ENCODE assay signal across 8 cellular contexts in genomic region chr22:36454916-36455570, GRCh38. TPM values are rescaled to one million over a fixed set of nuclear protein-coding genes. Genes with fewer than 3 reads are reported as not detected.
DNase-seq lines count a peak whose midpoint lies in the region; ATAC-seq and TF ChIP-seq lines count a peak whose summit lies in the region.

No MANE protein-coding gene starts in this region.

- peaks cover 37% of the 10 kb centered on the region for H3K4me1 Mint-ChIP-seq in activated naive CD4-positive, alpha-beta T cell treated with anti-CD3 and anti-CD28 coated beads for 36 hours (ENCODE audit: low read depth)

- peak overlapping the region; percentile 76 for H3K4me3 Mint-ChIP-seq in activated naive CD4-positive, alpha-beta T cell treated with anti-CD3 and anti-CD28 coated beads for 36 hours

- ATAC-seq in GM21528 (IDR thresholded peaks at IDR 0.05; ENCODE audit: low FRiP score, unreplicated experiment), result peak; percentile 48
- ATAC-seq in gastroesophageal sphincter, result peak; percentile 92

- H3K36me3 Mint-ChIP-seq in activated naive CD4-positive, alpha-beta T cell treated with anti-CD3 and anti-CD28 coated beads for 36 hours (ENCODE audit: low read depth), result peaks cover 1% of the 10 kb centered on the region

- peak in 2 of 4 experiments; percentile 4 to 35 for TF ChIP-seq CTCF in gastroesophageal sphincter (IDR thresholded peaks at IDR 0.05)
- peak; percentile 60 for TF ChIP-seq CTCF in neutrophil (IDR thresholded peaks at IDR 0.05)

- peak; percentile 56 for TF ChIP-seq EP300 in gastroesophageal sphincter (IDR thresholded peaks at IDR 0.05)

- H3K36me3 ChIP-seq in SJCRH30 (no peaks in the 10 kb centered on the region), gastroesophageal sphincter (no peaks in the 10 kb centered on the region), neutrophil (no peaks in the 10 kb centered on the region)

- H3K27me3 ChIP-seq in SJCRH30 (no peaks in the 10 kb centered on the region), gastroesophageal sphincter (no peaks in the 10 kb centered on the region), neutrophil (no peaks in the 10 kb centered on the region)

- H3K27me3 Mint-ChIP-seq in activated naive CD4-positive, alpha-beta T cell treated with anti-CD3 and anti-CD28 coated beads for 36 hours (ENCODE audit: low read depth), result no peaks in the 10 kb centered on the region

- peak; percentile 74 to 81 for TF ChIP-seq POLR2A in gastroesophageal sphincter (IDR thresholded peaks at IDR 0.05)

- CTCF ChIA-PET in activated naive CD4-positive, alpha-beta T cell treated with anti-CD3 and anti-CD28 coated beads for 36 hours (lab: Charles Lee), result interaction anchor here (0.7 to 1.6 kb wide), 9 partner anchors 9 to 154 kb away, joined by 3 to 7 read pairs (median 3); no protein-coding TSS in a partner anchor

- H3K27ac Mint-ChIP-seq in activated naive CD4-positive, alpha-beta T cell treated with anti-CD3 and anti-CD28 coated beads for 36 hours, result peak overlapping the region; percentile 75

- DNase-seq in COR-L47 (lab: John Stamatoyannopoulos, UW), result peak; percentile 97
- DNase-seq in LoVo (ENCODE audit: low spot score), result peak; percentile 94
- peak; percentile 84 to 87 for DNase-seq in SJCRH30
- peak; percentile 96 for DNase-seq in activated naive CD4-positive, alpha-beta T cell treated with anti-CD3 and anti-CD28 coated beads for 36 hours
- DNase-seq in substantia nigra (lab: John Stamatoyannopoulos, UW), result peak in 46 of 49 donors; percentile 8 to 96 (median 64)

- no peaks in the 10 kb centered on the region for H3K9me3 Mint-ChIP-seq in activated naive CD4-positive, alpha-beta T cell treated with anti-CD3 and anti-CD28 coated beads for 36 hours

- intact Hi-C loops in activated naive CD4-positive, alpha-beta T cell treated with anti-CD3 and anti-CD28 coated beads for 36 hours (cut with micrococcal nuclease), result loop anchor here (1.0 kb wide), 4 partner anchors 26 to 154 kb away; partner anchors contain the start of gene TXN2

- H3K4me1 ChIP-seq in SJCRH30 (peaks cover 44% of the 10 kb centered on the region), gastroesophageal sphincter (peaks cover 0 to 77% (median 34%) of the 10 kb centered on the region in 3 donors), neutrophil (ENCODE audit: control insufficient read depth in 1 of 2, insufficient read depth in 1 of 2, low read depth in 1 of 2, low read length in 1 of 2) (peaks cover 71 to 85% of the 10 kb centered on the region in 2 experiments)

- H3K4me3 ChIP-seq in SJCRH30, result peak overlapping the region; percentile 47
- H3K4me3 ChIP-seq in gastroesophageal sphincter, result peak overlapping the region; percentile 36 to 61
- peak overlapping the region; percentile 77 to 89 for H3K4me3 ChIP-seq in neutrophil (ENCODE audit: low read depth in 1 of 2, low read length in 1 of 2)

- H3K27ac ChIP-seq in SJCRH30 (no peak overlapping the region), gastroesophageal sphincter (peak overlapping the region; percentile 89 to 98 (median 94)), neutrophil (peak overlapping the region; percentile 99), substantia nigra (ENCODE audit: low read depth, low read length, poor library complexity, severe bottlenecking) (peak overlapping the region; percentile 42)

- 0% methylated on average over 1 of the region's 61 CpGs; no CpG with 5 or more reads in 1 of the 2 donors for WGBS in gastroesophageal sphincter (ENCODE audit: low coverage in 1 of 2), 2 donors

- H3K9me3 ChIP-seq in SJCRH30 (replicated peaks) (no peaks in the 10 kb centered on the region), gastroesophageal sphincter (no peaks in the 10 kb centered on the region), neutrophil (no peaks in the 10 kb centered on the region)

RNA-seq across cellular contexts. Expression of gene TXN2, which starts 26.4 kb away (rescaled TPM):
- total RNA-seq in SJCRH30 (2014; rRNA removed; shearing (Covaris generic)), result 45.6 and 53.6 TPM in 2 replicates
- total RNA-seq in activated naive CD4-positive, alpha-beta T cell treated with anti-CD3 and anti-CD28 coated beads for 36 hours, result 100 to 1,000 TPM; 108 to 113 TPM
- total RNA-seq in gastroesophageal sphincter, result 10 to 100 TPM; 36.4 to 78.3 (median 63.4) TPM

RNA-seq across cellular contexts. Expression of gene FOXRED2, which starts 51.8 kb away (rescaled TPM):
- total RNA-seq in SJCRH30 (2014; rRNA removed; shearing (Covaris generic)), result 16.9 and 20.9 TPM in 2 replicates
- 10 to 100 TPM; 10.6 to 11.9 TPM for total RNA-seq in activated naive CD4-positive, alpha-beta T cell treated with anti-CD3 and anti-CD28 coated beads for 36 hours
- 1 to 10 TPM; 3.1 to 7.3 (median 4.6) TPM for total RNA-seq in gastroesophageal sphincter
